ENCODE assay signal across 8 cellular contexts in genomic region chr2:196298106-196298723, GRCh38.
DNase-seq lines count a peak whose midpoint lies in the region; ATAC-seq and TF ChIP-seq lines count a peak whose summit lies in the region.
"Not testable (repeated sequence)": the region's sequence is repeated elsewhere in the genome, so short reads cannot be mapped to it uniquely, and the experiment has no call there.

No MANE protein-coding gene starts in this region.

- H3K27me3 Mint-ChIP-seq in MCF 10A (ENCODE audit: insufficient read depth, unreplicated experiment); mesothelial cell of epicardium (ENCODE audit: low read depth): not testable (repeated sequence)

- not testable (repeated sequence) for TF ChIP-seq POLR2A in HCT116 (IDR thresholded peaks at IDR 0.05; ENCODE audit: borderline replicate concordance, extremely low read depth, insufficient read depth, insufficient read length)

- not testable (repeated sequence) for H3K4me3 Mint-ChIP-seq in MCF 10A (ENCODE audit: unreplicated experiment); mesothelial cell of epicardium

- not testable (repeated sequence) for H4K20me1 ChIP-seq in HCT116 (ENCODE audit: insufficient read depth)

- H3K36me3 Mint-ChIP-seq in MCF 10A (ENCODE audit: insufficient read depth, unreplicated experiment) = not testable (repeated sequence)
- H3K36me3 Mint-ChIP-seq in mesothelial cell of epicardium = peaks cover 18% of the 10 kb centered on the region

- H3K27ac ChIP-seq in HCT116 (ENCODE audit: low read depth, low read length); RWPE1; foreskin keratinocyte; tibial artery: not testable (repeated sequence)

- not testable (repeated sequence) for H3K9me2 ChIP-seq in HCT116 (ENCODE audit: insufficient read depth)

- H2AFZ ChIP-seq in HCT116 (ENCODE audit: low read depth, low read length, poor library complexity, severe bottlenecking) = not testable (repeated sequence)

- intact Hi-C loops in HCT116 (cut with micrococcal nuclease) (loop anchor here (2.0 to 10.0 kb wide), 3 partner anchors 155 to 1087 kb away; no protein-coding TSS in a partner anchor), MCF 10A (cut with micrococcal nuclease) (loop anchor here (1.0 kb wide), 3 partner anchors 39 to 461 kb away; no protein-coding TSS in a partner anchor)
- intact Hi-C loops in tibial artery (cut with DNase I; ENCODE audit: low total_unique reads) = not testable (repeated sequence)

- H3K27me3 ChIP-seq in HCT116 (ENCODE audit: insufficient read depth, low read length); foreskin keratinocyte; tibial artery: not testable (repeated sequence)

- peak; percentile 55 for DNase-seq in DMS 273 (lab: John Stamatoyannopoulos, UW; ENCODE audit: unreplicated experiment)
- not testable (repeated sequence) for DNase-seq in HCT116 (ENCODE audit: low read depth, low spot score); RWPE1 (ENCODE audit: low spot score); MCF 10A (ENCODE audit: unreplicated experiment); foreskin keratinocyte; mesothelial cell of epicardium (ENCODE audit: low spot score in 2 of 2, unreplicated experiment in 2 of 2); tibial artery
- DNase-seq in NCI-H2081 (lab: John Stamatoyannopoulos, UW) = peak; percentile 6 to 13

- H3K4me1 ChIP-seq in HCT116 (ENCODE audit: control insufficient read depth in 1 of 2, insufficient read depth in 2 of 2, low read length in 2 of 2) = peaks cover 5 to 15% of the 10 kb centered on the region in 2 experiments; a peak in 3 of 4 replicates
- peaks cover 14% of the 10 kb centered on the region for H3K4me1 ChIP-seq in foreskin keratinocyte
- H3K4me1 ChIP-seq in tibial artery = not testable (repeated sequence)

- H3K9ac ChIP-seq in HCT116 (ENCODE audit: low read length) = not testable (repeated sequence)

- peak; percentile 72 for TF ChIP-seq RAD21 in HCT116 (IDR thresholded peaks at IDR 0.05; ENCODE audit: low read depth)

- RAD21 ChIA-PET in HCT116 (lab: Charles Lee; ENCODE audit: low non-redundant PET in 1 of 2, low total read pairs in 2 of 2, uncharacterized antibody in 2 of 2, unreplicated experiment in 2 of 2) = interaction anchor here in 1 of 2 experiments (0.7 to 0.9 kb wide), 2 partner anchors 39 to 155 kb away, joined by 3 to 4 read pairs; no protein-coding TSS in a partner anchor

- H3K4me1 Mint-ChIP-seq in MCF 10A (ENCODE audit: insufficient read depth, unreplicated experiment) = peaks cover 18% of the 10 kb centered on the region
- peaks cover 25% of the 10 kb centered on the region for H3K4me1 Mint-ChIP-seq in mesothelial cell of epicardium

- CTCF ChIA-PET in HCT116 (lab: Charles Lee) (interaction anchor here (0.6 to 1.1 kb wide), 6 partner anchors 23 to 461 kb away, joined by 3 to 17 read pairs (median 4); no protein-coding TSS in a partner anchor), RWPE1 (lab: Yijun Ruan, JAX) (interaction anchor here (0.6 to 1.0 kb wide), 11 partner anchors 20 to 608 kb away, joined by 3 to 7 read pairs (median 4); no protein-coding TSS in a partner anchor), MCF 10A (lab: Yijun Ruan, JAX) (interaction anchor here (0.6 to 2.4 kb wide), 30 partner anchors 7 to 1598 kb away, joined by 3 to 20 read pairs (median 3); no protein-coding TSS in a partner anchor)

- H3K9me3 ChIP-seq in HCT116 (ENCODE audit: control insufficient read depth in 1 of 2, insufficient read depth in 1 of 2, low read depth in 1 of 2, low read length in 2 of 2); tibial artery: not testable (repeated sequence)

- not testable (repeated sequence) for H3K27ac Mint-ChIP-seq in MCF 10A (ENCODE audit: low read depth, unreplicated experiment); mesothelial cell of epicardium

- POLR2A ChIA-PET in HCT116 (lab: Charles Lee); RWPE1 (lab: Yijun Ruan, JAX; ENCODE audit: low non-redundant PET): not testable (repeated sequence)
- POLR2A ChIA-PET in MCF 10A (lab: Yijun Ruan, JAX) = interaction anchor here (0.5 to 0.7 kb wide), 3 partner anchors 85 to 230 kb away, joined by 3 read pairs; no protein-coding TSS in a partner anchor

- not testable (repeated sequence) for H3K36me3 ChIP-seq in HCT116 (ENCODE audit: control insufficient read depth in 1 of 2, insufficient read depth in 2 of 2, low read length in 2 of 2); tibial artery

- H3K4me2 ChIP-seq in HCT116 (ENCODE audit: low read length) = not testable (repeated sequence)

- H3K9me3 Mint-ChIP-seq in MCF 10A (ENCODE audit: unreplicated experiment); mesothelial cell of epicardium: not testable (repeated sequence)

- TF ChIP-seq CTCF in HCT116 (IDR thresholded peaks at IDR 0.05 in 2 of 3, conservative IDR thresholded peaks at IDR 0.05 in 1 of 3; ENCODE audit: borderline replicate concordance in 1 of 3, insufficient read depth in 1 of 3, low read depth in 2 of 3, low read length in 2 of 3) (peak; percentile 37 to 65 (median 60); a peak in 5 of 6 replicates), RWPE1 (conservative IDR thresholded peaks at IDR 0.05; ENCODE audit: low read depth) (peak; percentile 69), MCF 10A (IDR thresholded peaks at IDR 0.05; ENCODE audit: unreplicated experiment) (peak; percentile 63), foreskin keratinocyte (conservative IDR thresholded peaks at IDR 0.05) (peak; percentile 75), mesothelial cell of epicardium (IDR thresholded peaks at IDR 0.05; ENCODE audit: unreplicated experiment) (peak; percentile 69), tibial artery (IDR thresholded peaks at IDR 0.05) (peak; percentile 61)

- not testable (repeated sequence) for H3K4me3 ChIP-seq in HCT116 (replicated peaks in 1 of 2; ENCODE audit: low read depth in 1 of 2, low read length in 2 of 2); tibial artery

- BruUV-seq in HCT116 (replicated peaks; lab: Mats Ljungman, UMichigan); MCF 10A (replicated peaks; lab: Mats Ljungman, UMichigan): not testable (repeated sequence)

- ATAC-seq in HCT116, foreskin keratinocyte: not testable (repeated sequence)

- not testable (repeated sequence) for H3K79me2 ChIP-seq in HCT116 (ENCODE audit: insufficient read depth, low read length)
